In genomic region chr21:16454371-16454770, GRCh38 we compare ENCODE assay signal across 11 cellular contexts.
A peak's percentile ranks its signal among the peaks of the same experiment; 100 is the strongest.
DNase-seq lines count a peak whose midpoint lies in the region; ATAC-seq and TF ChIP-seq lines count a peak whose summit lies in the region.
"Had no signal": no experiment of that assay in that cellular context is flagged by ENCODE, and none has a peak within 500 bp of the region (broad histone marks: within the 10 kb centered on the region; RNA-seq: fewer than 3 reads in every experiment).

No MANE protein-coding gene starts in this region.

- H3K36me3 ChIP-seq in right lobe of liver (no peaks in the 10 kb centered on the region), vagina (no peaks in the 10 kb centered on the region)
- no peaks in the 10 kb centered on the region for H3K36me3 ChIP-seq in CD8-positive, alpha-beta memory T cell (ENCODE audit: insufficient read depth, low read length)

- H3K36me3 Mint-ChIP-seq in chondrocyte (ENCODE audit: low read depth): no peaks in the 10 kb centered on the region
- no peaks in the 10 kb centered on the region for H3K36me3 Mint-ChIP-seq in CD8-positive, alpha-beta memory T cell

- no peaks in the 10 kb centered on the region for H3K27me3 ChIP-seq in right lobe of liver
- H3K27me3 ChIP-seq in CD8-positive, alpha-beta memory T cell (ENCODE audit: insufficient read depth, low read length, poor library complexity, severe bottlenecking): no peaks in the 10 kb centered on the region
- H3K27me3 ChIP-seq in vagina: no peaks in the 10 kb centered on the region

- no peak overlapping the region for H3K27ac Mint-ChIP-seq in chondrocyte (ENCODE audit: unreplicated experiment)
- no peak overlapping the region for H3K27ac Mint-ChIP-seq in CD8-positive, alpha-beta memory T cell

- H3K9me3 Mint-ChIP-seq in chondrocyte (ENCODE audit: low read depth): no peaks in the 10 kb centered on the region
- peaks cover 3 to 11% (median 5%) of the 10 kb centered on the region in 5 donors for H3K9me3 Mint-ChIP-seq in CD8-positive, alpha-beta memory T cell

- intact Hi-C loops in right lobe of liver (cut with DNase I): no loop called here
- intact Hi-C loops in vagina (cut with DNase I): no loop called here

- peak; percentile 80 to 90 (median 84) for ATAC-seq in right lobe of liver
- ATAC-seq in HG03342 (IDR thresholded peaks at IDR 0.05; ENCODE audit: unreplicated experiment): no peak

- H3K9me3 ChIP-seq in right lobe of liver (no peaks in the 10 kb centered on the region), vagina (no peaks in the 10 kb centered on the region)
- no peaks in the 10 kb centered on the region for H3K9me3 ChIP-seq in CD8-positive, alpha-beta memory T cell (ENCODE audit: low read length)

- POLR2A ChIA-PET in CD8-positive, alpha-beta memory T cell (lab: Charles Lee): no interaction called here

- peaks cover 24% of the 10 kb centered on the region for H3K4me1 Mint-ChIP-seq in chondrocyte (ENCODE audit: low read depth)
- no peaks in the 10 kb centered on the region for H3K4me1 Mint-ChIP-seq in CD8-positive, alpha-beta memory T cell

- H3K4me3 Mint-ChIP-seq in chondrocyte (ENCODE audit: unreplicated experiment): no peak overlapping the region
- no peak overlapping the region for H3K4me3 Mint-ChIP-seq in CD8-positive, alpha-beta memory T cell

- no peaks in the 10 kb centered on the region for H3K4me1 ChIP-seq in right lobe of liver
- no peaks in the 10 kb centered on the region for H3K4me1 ChIP-seq in CD8-positive, alpha-beta memory T cell (ENCODE audit: insufficient read depth, low read length)
- H3K4me1 ChIP-seq in vagina: peaks cover 23% of the 10 kb centered on the region

- TF ChIP-seq POLR2A in right lobe of liver (IDR thresholded peaks at IDR 0.05): no peak
- TF ChIP-seq POLR2A in vagina (IDR thresholded peaks at IDR 0.05): no peak

- DNase-seq in NCI-H2227 treated with DMSO at 0.1 percent for 48 hours (lab: John Stamatoyannopoulos, UW) (peak; percentile 19), chondrocyte (ENCODE audit: low spot score) (no peak), right lobe of liver (no peak), NCI-H146 (lab: John Stamatoyannopoulos, UW) (no peak), vagina (ENCODE audit: extremely low spot score in 2 of 2) (no peak)
- DNase-seq in CD8-positive, alpha-beta memory T cell: no peak
- DNase-seq: stimulated activated CD4-positive, alpha-beta T cell treated with anti-CD3 and anti-CD28 coated beads, Interleukin-4, amount 100 ng/mL, for 1 hour; T-helper 1 cell had no signal

- H3K27ac ChIP-seq in C4-2B (no peak overlapping the region), right lobe of liver (no peak overlapping the region), vagina (no peak overlapping the region)
- H3K27ac ChIP-seq in CD8-positive, alpha-beta memory T cell (ENCODE audit: low read depth, low read length): no peak overlapping the region
- H3K27ac ChIP-seq: epithelial cell of prostate had no signal

- no peak overlapping the region for H3K4me3 ChIP-seq in right lobe of liver
- no peak overlapping the region for H3K4me3 ChIP-seq in CD8-positive, alpha-beta memory T cell (ENCODE audit: low read length)
- H3K4me3 ChIP-seq in vagina: no peak overlapping the region

- CTCF ChIA-PET in CD8-positive, alpha-beta memory T cell (lab: Charles Lee): interaction anchor here (1.1 to 1.3 kb wide), 2 partner anchors 9 to 10 kb away, joined by 3 to 4 read pairs; no protein-coding TSS in a partner anchor

- H3K27me3 Mint-ChIP-seq in chondrocyte (ENCODE audit: low read depth): no peaks in the 10 kb centered on the region
- H3K27me3 Mint-ChIP-seq in CD8-positive, alpha-beta memory T cell: no peaks in the 10 kb centered on the region

- TF ChIP-seq CTCF in C4-2B (conservative IDR thresholded peaks at IDR 0.05) (peak; percentile 30), chondrocyte (IDR thresholded peaks at IDR 0.05) (peak; percentile 79), right lobe of liver (IDR thresholded peaks at IDR 0.05) (peak; percentile 35 to 51 (median 44)), vagina (IDR thresholded peaks at IDR 0.05) (no peak)

Comparison
In these comparisons a context has a peak if more than half of its experiments do, and no peak if none do; other contexts are left out.
1. CTCF ChIP-seq: peak in C4-2B (single experiment), chondrocyte (single experiment) and right lobe of liver (4 of 4); none in vagina (0 of 3).